ENCODE assay signal across 28 cellular contexts in genomic region chr4:53659112-53659511, GRCh38.
"Had no signal": no experiment of that assay in that cellular context is flagged by ENCODE, and none has a peak within 500 bp of the region (broad histone marks: within the 10 kb centered on the region; RNA-seq: fewer than 3 reads in every experiment).

No MANE protein-coding gene starts in this region.

- ATAC-seq: activated CD4-positive, alpha-beta T cell treated with anti-CD3 and anti-CD28 coated beads for 36 hours; activated T-cell treated with anti-CD3 and anti-CD28 coated beads, Interleukin-2, amount 50 U/mL, for 72 hours; effector memory CD8-positive, alpha-beta T cell; gastroesophageal sphincter; T-helper 17 cell had no signal

- DNase-seq: activated CD4-positive, alpha-beta memory T cell treated with anti-CD3 and anti-CD28 coated beads, Interleukin-2, amount 10 ng/mL, durations not matched to agents 7 days and 5 days; activated CD4-positive, alpha-beta T cell treated with anti-CD3 and anti-CD28 coated beads for 36 hours; activated CD4-positive, alpha-beta T cell treated with anti-CD3 and anti-CD28 coated beads, Interleukin-2, amount 10 ng/mL, durations not matched to agents 7 days and 5 days; activated CD4-positive, alpha-beta T cell treated with anti-CD3 and anti-CD28 coated beads, Interleukin-2, amount 50 U/mL, for 4 hours; activated CD4-positive, CD25-positive, alpha-beta regulatory T cell; activated CD4-positive, CD25-positive, alpha-beta regulatory T cell treated with anti-CD3 and anti-CD28 coated beads, Interleukin-2, amount 50 U/mL, for 72 hours; activated CD8-positive, alpha-beta memory T cell treated with anti-CD3 and anti-CD28 coated beads, Interleukin-2, amount 50 U/mL, for 48 hours; activated gamma-delta T cell; activated naive CD4-positive, alpha-beta T cell; activated naive CD4-positive, alpha-beta T cell treated with anti-CD3 and anti-CD28 coated beads, Interleukin-2, amount 50 U/mL, for 16 hours; activated T-cell treated with anti-CD3 and anti-CD28 coated beads for 4 hours; activated T-cell treated with anti-CD3 and anti-CD28 coated beads, Interleukin-2, amount 50 U/mL, for 24 hours; activated T-cell treated with anti-CD3 and anti-CD28 coated beads, Interleukin-2, amount 50 U/mL, for 72 hours; amniotic stem cell; anterior cingulate cortex; brain microvascular endothelial cell; cortex of kidney; dermis blood vessel endothelial cell; effector CD4-positive, alpha-beta T cell; effector memory CD8-positive, alpha-beta T cell; erythroblast; foreskin melanocyte; heart right ventricle; T-helper 1 cell; T-helper 17 cell; T1000 had no signal

- H3K9me3 ChIP-seq: esophagus muscularis mucosa, gastroesophageal sphincter had no signal

- H3K36me3 ChIP-seq: brain microvascular endothelial cell, esophagus muscularis mucosa, gastroesophageal sphincter, heart right ventricle had no signal

- H3K27ac ChIP-seq: brain microvascular endothelial cell, esophagus muscularis mucosa, gastroesophageal sphincter, heart right ventricle had no signal

- H3K4me3 ChIP-seq: esophagus muscularis mucosa, gastroesophageal sphincter, heart right ventricle had no signal

- H3K27me3 ChIP-seq: brain microvascular endothelial cell, esophagus muscularis mucosa, gastroesophageal sphincter, heart right ventricle had no signal
